25 cellular contexts compared by ENCODE assay signal in the genomic region with DNA sequence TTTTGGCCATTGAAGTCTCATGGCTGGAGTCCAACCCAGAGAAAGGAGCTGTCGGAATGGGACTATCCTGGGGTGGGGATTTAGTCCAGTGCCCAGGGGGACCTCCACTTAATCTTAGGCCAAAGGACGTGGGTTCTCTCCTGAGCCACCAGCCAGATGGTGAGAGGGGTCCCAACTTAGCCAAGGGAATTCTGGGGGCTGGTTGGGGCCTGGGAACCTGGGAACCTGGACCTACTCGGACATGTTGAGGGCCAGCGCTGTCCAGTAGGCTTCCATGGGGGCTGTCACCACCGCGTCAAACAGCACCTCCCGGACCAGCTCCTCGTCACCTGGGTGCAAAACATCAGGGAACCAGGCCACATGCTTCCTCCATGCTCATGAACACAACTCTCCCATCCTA. TPM values are rescaled to one million over a fixed set of nuclear protein-coding genes. Genes with fewer than 3 reads are reported as not detected.
DNase-seq lines count a peak whose midpoint lies in the region; ATAC-seq, FAIRE-seq and TF ChIP-seq lines count a peak whose summit lies in the region.
"Had no signal": no experiment of that assay in that cellular context is flagged by ENCODE, and none has a peak within 500 bp of the region (broad histone marks: within the 10 kb centered on the region; RNA-seq: fewer than 3 reads in every experiment).

No MANE protein-coding gene starts in this region.

- no peak overlapping the region for H3K27ac Mint-ChIP-seq in activated CD4-positive, alpha-beta memory T cell treated with anti-CD3 and anti-CD28 coated beads for 36 hours
- H3K27ac Mint-ChIP-seq in activated CD4-positive, alpha-beta memory T cell treated with anti-CD3 and anti-CD28 coated beads, Interleukin-2, amount 10 ng/mL, durations not matched to agents 7 days and 5 days = no peak overlapping the region
- no peak overlapping the region for H3K27ac Mint-ChIP-seq in glutamatergic neuron (ENCODE audit: unreplicated experiment)
- H3K27ac Mint-ChIP-seq: CD14-positive monocyte; CD4-positive, alpha-beta T cell; CD8-positive, alpha-beta memory T cell; GM23338 had no signal

- ATAC-seq in HG02610 (IDR thresholded peaks at IDR 0.05; ENCODE audit: unreplicated experiment) = no peak
- ATAC-seq: GM23338 had no signal

- H3K4me3 ChIP-seq in bronchial epithelial cell (ENCODE audit: low read depth, low read length) = no peak overlapping the region
- H3K4me3 ChIP-seq: BLaER1 treated with 17β-estradiol and CSF1 and Interleukin-3, amounts not matched to agents 10 nM and 100 nM; GM23338; HAP-1 had no signal

- DNase-seq in activated CD4-positive, alpha-beta memory T cell treated with anti-CD3 and anti-CD28 coated beads for 36 hours = peak; percentile 2
- no peak for DNase-seq in activated CD4-positive, alpha-beta memory T cell treated with anti-CD3 and anti-CD28 coated beads, Interleukin-2, amount 10 ng/mL, durations not matched to agents 7 days and 5 days
- no peak for DNase-seq in bronchial epithelial cell (ENCODE audit: low read depth)
- DNase-seq in glutamatergic neuron = peak; percentile 1
- DNase-seq in mesenteric fat pad (ENCODE audit: low spot score) = peak; percentile 78
- DNase-seq in AG08395 (ENCODE audit: low spot score) = no peak
- no peak for DNase-seq in NCI-H510A treated with DMSO at 0.1 percent for 48 hours (lab: John Stamatoyannopoulos, UW)
- DNase-seq: AML-193; BE2C; CD4-positive, alpha-beta T cell; CD8-positive, alpha-beta memory T cell; DMS53; DMS79 treated with DMSO at 0.1 percent for 48 hours; GF-D8 had no signal

- H3K9me3 Mint-ChIP-seq in activated CD4-positive, alpha-beta memory T cell treated with anti-CD3 and anti-CD28 coated beads for 36 hours = no peaks in the 10 kb centered on the region
- no peaks in the 10 kb centered on the region for H3K9me3 Mint-ChIP-seq in activated CD4-positive, alpha-beta memory T cell treated with anti-CD3 and anti-CD28 coated beads, Interleukin-2, amount 10 ng/mL, durations not matched to agents 7 days and 5 days
- H3K9me3 Mint-ChIP-seq in glutamatergic neuron (ENCODE audit: unreplicated experiment) = peaks cover 8% of the 10 kb centered on the region
- H3K9me3 Mint-ChIP-seq: CD4-positive, alpha-beta T cell; CD8-positive, alpha-beta memory T cell had no signal

- no peaks in the 10 kb centered on the region for H3K27me3 Mint-ChIP-seq in activated CD4-positive, alpha-beta memory T cell treated with anti-CD3 and anti-CD28 coated beads for 36 hours
- H3K27me3 Mint-ChIP-seq in activated CD4-positive, alpha-beta memory T cell treated with anti-CD3 and anti-CD28 coated beads, Interleukin-2, amount 10 ng/mL, durations not matched to agents 7 days and 5 days = peaks cover 6% of the 10 kb centered on the region
- peaks cover 6% of the 10 kb centered on the region for H3K27me3 Mint-ChIP-seq in glutamatergic neuron (ENCODE audit: unreplicated experiment)
- H3K27me3 Mint-ChIP-seq: CD4-positive, alpha-beta T cell had no signal

- CTCF ChIA-PET in activated CD4-positive, alpha-beta memory T cell treated with anti-CD3 and anti-CD28 coated beads for 36 hours (lab: Charles Lee) = no interaction called here
- CTCF ChIA-PET in activated CD4-positive, alpha-beta memory T cell treated with anti-CD3 and anti-CD28 coated beads, Interleukin-2, amount 10 ng/mL, durations not matched to agents 7 days and 5 days (lab: Charles Lee) = interaction anchor here (1.5 kb wide), 1 partner anchor 201 kb away, joined by 4 read pairs; no protein-coding TSS in a partner anchor

- H3K4me3 Mint-ChIP-seq in activated CD4-positive, alpha-beta memory T cell treated with anti-CD3 and anti-CD28 coated beads for 36 hours = no peak overlapping the region
- no peak overlapping the region for H3K4me3 Mint-ChIP-seq in activated CD4-positive, alpha-beta memory T cell treated with anti-CD3 and anti-CD28 coated beads, Interleukin-2, amount 10 ng/mL, durations not matched to agents 7 days and 5 days
- no peak overlapping the region for H3K4me3 Mint-ChIP-seq in glutamatergic neuron (ENCODE audit: unreplicated experiment)
- H3K4me3 Mint-ChIP-seq: CD14-positive monocyte; CD4-positive, alpha-beta T cell; CD8-positive, alpha-beta memory T cell; GM23338 had no signal

- peak; percentile 62 for FAIRE-seq in bronchial epithelial cell (lab: Jason Lieb, UNC)
- FAIRE-seq: A204.1, GM12891, GM18507 had no signal

- POLR2A ChIA-PET in activated CD4-positive, alpha-beta memory T cell treated with anti-CD3 and anti-CD28 coated beads for 36 hours (lab: Charles Lee) = no interaction called here
- POLR2A ChIA-PET in activated CD4-positive, alpha-beta memory T cell treated with anti-CD3 and anti-CD28 coated beads, Interleukin-2, amount 10 ng/mL, durations not matched to agents 7 days and 5 days (lab: Charles Lee) = no interaction called here

- no peaks in the 10 kb centered on the region for H3K36me3 ChIP-seq in bronchial epithelial cell (ENCODE audit: control insufficient read depth, insufficient read depth, low read length)
- H3K36me3 ChIP-seq: BE2C, HAP-1 had no signal

- intact Hi-C loops in activated CD4-positive, alpha-beta memory T cell treated with anti-CD3 and anti-CD28 coated beads for 36 hours (cut with micrococcal nuclease) = no loop called here

- no peaks in the 10 kb centered on the region for H3K27me3 ChIP-seq in bronchial epithelial cell (ENCODE audit: control insufficient read depth, insufficient read depth, low read length)
- H3K27me3 ChIP-seq: BE2C; BLaER1 treated with 17β-estradiol and CSF1 and Interleukin-3, amounts not matched to agents 10 nM and 100 nM had no signal

- TF ChIP-seq CTCF in bronchial epithelial cell (IDR thresholded peaks at IDR 0.05; ENCODE audit: insufficient read depth, low read length, severe bottlenecking) (no peak), glutamatergic neuron (IDR thresholded peaks at IDR 0.05; ENCODE audit: partially characterized antibody, unreplicated experiment) (no peak)

- no peaks in the 10 kb centered on the region for H3K36me3 Mint-ChIP-seq in activated CD4-positive, alpha-beta memory T cell treated with anti-CD3 and anti-CD28 coated beads for 36 hours
- no peaks in the 10 kb centered on the region for H3K36me3 Mint-ChIP-seq in activated CD4-positive, alpha-beta memory T cell treated with anti-CD3 and anti-CD28 coated beads, Interleukin-2, amount 10 ng/mL, durations not matched to agents 7 days and 5 days (ENCODE audit: low read depth)
- H3K36me3 Mint-ChIP-seq in glutamatergic neuron (ENCODE audit: unreplicated experiment) = peaks cover 27% of the 10 kb centered on the region
- H3K36me3 Mint-ChIP-seq: CD14-positive monocyte; CD8-positive, alpha-beta memory T cell had no signal

- peaks cover 1% of the 10 kb centered on the region for H3K4me1 Mint-ChIP-seq in activated CD4-positive, alpha-beta memory T cell treated with anti-CD3 and anti-CD28 coated beads for 36 hours (ENCODE audit: low read depth)
- peaks cover 7% of the 10 kb centered on the region for H3K4me1 Mint-ChIP-seq in activated CD4-positive, alpha-beta memory T cell treated with anti-CD3 and anti-CD28 coated beads, Interleukin-2, amount 10 ng/mL, durations not matched to agents 7 days and 5 days
- H3K4me1 Mint-ChIP-seq in glutamatergic neuron (ENCODE audit: low read depth, unreplicated experiment) = no peaks in the 10 kb centered on the region
- H3K4me1 Mint-ChIP-seq: CD14-positive monocyte had no signal

RNA-seq across cellular contexts. Expression of gene LRTM2, which starts 33.4 kb away (rescaled TPM):
- not detected for total RNA-seq in activated CD4-positive, alpha-beta memory T cell treated with anti-CD3 and anti-CD28 coated beads for 36 hours
- total RNA-seq in activated CD4-positive, alpha-beta memory T cell treated with anti-CD3 and anti-CD28 coated beads, Interleukin-2, amount 10 ng/mL, durations not matched to agents 7 days and 5 days = not detected
- not detected in 2 replicates for total RNA-seq in bronchial epithelial cell
- 14.6 TPM for total RNA-seq in glutamatergic neuron (ENCODE audit: unreplicated experiment)
- not detected for total RNA-seq in mesenteric fat pad
- total RNA-seq: Daoy, G401, GM23338, H4 had no signal

Comparison
In these comparisons a context has a peak if more than half of its experiments do, and no peak if none do; other contexts are left out.
1. DNase-seq: peak in activated CD4-positive, alpha-beta memory T cell treated with anti-CD3 and anti-CD28 coated beads for 36 hours (single experiment), glutamatergic neuron (single experiment) and mesenteric fat pad (single experiment); none in activated CD4-positive, alpha-beta memory T cell treated with anti-CD3 and anti-CD28 coated beads, Interleukin-2, amount 10 ng/mL, durations not matched to agents 7 days and 5 days (single experiment), bronchial epithelial cell (single experiment), AG08395 (single experiment) and NCI-H510A treated with DMSO at 0.1 percent for 48 hours (single experiment).
2. RNA of gene LRTM2, which starts 33.4 kb away (total RNA-seq): 14.6 TPM in glutamatergic neuron (single experiment); not detected in mesenteric fat pad (single experiment), not detected in activated CD4-positive, alpha-beta memory T cell treated with anti-CD3 and anti-CD28 coated beads for 36 hours, not detected in activated CD4-positive, alpha-beta memory T cell treated with anti-CD3 and anti-CD28 coated beads, Interleukin-2, amount 10 ng/mL, durations not matched to agents 7 days and 5 days and not detected in bronchial epithelial cell; every median in the first group is over 10 times any median in the second.